ENCODE assay signal across 1 cellular context in genomic region chr2:220553150-220553549, GRCh38.
TF ChIP-seq lines count a peak whose summit lies in the region.

No MANE protein-coding gene starts in this region.

TF ChIP-seq in IMR-90, 13 proteins besides CTCF, POLR2A, EP300 and RAD21 (continued from another document):
- TF ChIP-seq CHD1 (IDR thresholded peaks at IDR 0.05; ENCODE audit: low read depth, low read length) (no peak), NFE2L2 (IDR thresholded peaks at IDR 0.05; ENCODE audit: low read depth, low read length) (no peak), SMC3 (IDR thresholded peaks at IDR 0.05; ENCODE audit: low read depth, low read length) (no peak), BHLHE40 (IDR thresholded peaks at IDR 0.05; ENCODE audit: low read depth, low read length) (no peak)
TF ChIP-seq in IMR-90: peak in this region for 0.
